ENCODE assay signal across 29 cellular contexts in the genomic region with DNA sequence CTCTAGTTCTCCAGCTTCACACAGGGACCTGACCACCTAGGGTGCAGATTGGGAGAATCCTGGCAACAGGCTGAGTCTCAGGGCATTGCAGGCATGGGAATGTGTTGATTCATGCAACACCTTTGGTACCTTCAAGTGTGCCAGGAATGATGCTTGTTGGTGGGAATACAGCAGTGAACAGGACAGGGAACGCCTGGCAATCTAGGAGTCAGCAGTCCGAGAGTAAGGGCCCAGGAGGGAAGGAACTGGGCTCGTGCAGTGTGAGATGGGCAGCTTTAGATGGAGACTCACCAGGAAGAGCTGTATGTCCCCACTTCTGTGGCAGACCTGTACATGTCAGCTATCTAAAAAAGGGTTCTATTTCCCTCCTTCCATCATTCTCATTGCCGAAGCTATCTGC. TPM values are rescaled to one million over a fixed set of nuclear protein-coding genes. Genes with fewer than 3 reads are reported as not detected.
DNase-seq lines count a peak whose midpoint lies in the region; ATAC-seq, FAIRE-seq and TF ChIP-seq lines count a peak whose summit lies in the region.
"Had no signal": no experiment of that assay in that cellular context is flagged by ENCODE, and none has a peak within 500 bp of the region (broad histone marks: within the 10 kb centered on the region; RNA-seq: fewer than 3 reads in every experiment).

No MANE protein-coding gene starts in this region.

- CTCF ChIA-PET in HepG2 (lab: Yijun Ruan, JAX; ENCODE audit: low intra/inter-chr PET ratio, low total read pairs) (no interaction called here), GM12878 (lab: Yijun Ruan, JAX) (interaction anchor here (0.6 kb wide), 1 partner anchor 11 kb away, joined by 3 read pairs; no protein-coding TSS in a partner anchor)

- RAD21 ChIA-PET in GM12878 (lab: Charles Lee; ENCODE audit: unreplicated experiment) = no interaction called here

- 93% methylated on average over 4 of the region's 4 CpGs for WGBS in HepG2 (ENCODE audit: low lambda C conversion rate)
- 92% methylated on average over 2 of the region's 4 CpGs for WGBS in right lobe of liver (ENCODE audit: insufficient coverage, low coverage, low lambda C conversion rate, missing lambda C conversion rate)
- WGBS in GM12878 (ENCODE audit: insufficient coverage, insufficient replicate concordance, low lambda C conversion rate, missing lambda C conversion rate) = 100% methylated on average over 4 of the region's 4 CpGs
- WGBS in stomach, 5 donors = 87 to 97% (median 91%) methylated on average over 4 of the region's 4 CpGs

- H3K36me3 Mint-ChIP-seq in mesothelial cell of epicardium = peaks cover 19% of the 10 kb centered on the region

- H2AFZ ChIP-seq in HepG2 (ENCODE audit: low read length) (no peak overlapping the region), GM12878 (ENCODE audit: control insufficient read depth, low read depth, low read length) (no peak overlapping the region)
- H2AFZ ChIP-seq: GM23248 had no signal

- H3K9me3 ChIP-seq in HepG2 (ENCODE audit: low read length) (no peaks in the 10 kb centered on the region), right lobe of liver (no peaks in the 10 kb centered on the region), GM12878 (replicated peaks; ENCODE audit: control insufficient read depth, insufficient read depth, low read length) (no peaks in the 10 kb centered on the region), stomach (no peaks in the 10 kb centered on the region)
- H3K9me3 ChIP-seq: BLaER1, MG63 had no signal

- TF ChIP-seq CTCF in HepG2 (CRISPR knock-in tag; IDR thresholded peaks at IDR 0.05) (no peak), right lobe of liver (IDR thresholded peaks at IDR 0.05) (no peak), GM12878 (IDR thresholded peaks at IDR 0.05 in 2 of 3, conservative IDR thresholded peaks at IDR 0.05 in 1 of 3; ENCODE audit: control insufficient read depth in 2 of 3, extremely low read depth in 1 of 3, insufficient read depth in 1 of 3, low read depth in 3 of 3, low read length in 3 of 3) (no peak), mesothelial cell of epicardium (IDR thresholded peaks at IDR 0.05; ENCODE audit: unreplicated experiment) (no peak), stomach (IDR thresholded peaks at IDR 0.05) (no peak)

- no peaks in the 10 kb centered on the region for H3K27me3 Mint-ChIP-seq in mesothelial cell of epicardium (ENCODE audit: low read depth)
- H3K27me3 Mint-ChIP-seq: CD4-positive, CD25-positive, alpha-beta regulatory T cell had no signal

- TF ChIP-seq RAD21 in HepG2 (CRISPR knock-in tag; IDR thresholded peaks at IDR 0.05) (no peak), GM12878 (IDR thresholded peaks at IDR 0.05; ENCODE audit: insufficient read depth, low read depth, low read length) (no peak)

- peaks cover 34% of the 10 kb centered on the region for H3K4me1 Mint-ChIP-seq in mesothelial cell of epicardium

- H3K4me3 ChIP-seq in HepG2 (replicated peaks in 1 of 3; ENCODE audit: insufficient read depth in 1 of 3, low read depth in 2 of 3, low read length in 3 of 3) (no peak overlapping the region), right lobe of liver (no peak overlapping the region), GM12878 (no peak overlapping the region), stomach (no peak overlapping the region)
- H3K4me3 ChIP-seq: BLaER1, GM23248, MG63 had no signal

- BruUV-seq in HepG2 (replicated peaks; lab: Mats Ljungman, UMichigan) = no TSS peak
- BruUV-seq in GM12878 (replicated peaks; lab: Mats Ljungman, UMichigan) = no TSS peak

- DNase-seq in HepG2 (ENCODE audit: low spot score) = no peak
- no peak for DNase-seq in right lobe of liver
- no peak for DNase-seq in GM12878 (ENCODE audit: low read depth, low spot score)
- DNase-seq in mesothelial cell of epicardium (ENCODE audit: low spot score in 2 of 2, unreplicated experiment in 2 of 2) = no peak
- no peak for DNase-seq in GM19238 (ENCODE audit: insufficient read length, low spot score)
- no peak for DNase-seq in stomach
- no peak for DNase-seq in SKM-1 (lab: John Stamatoyannopoulos, UW; ENCODE audit: unreplicated experiment)
- DNase-seq: CD4-positive, CD25-positive, alpha-beta regulatory T cell; DMS153; DND-41; GM23248; HCEC 1CT; IMR-90; KG1; MG63; NCI-H1105 treated with DMSO at 0.1 percent for 48 hours; NCI-H146; NCI-H1930; NCI-H2107; NCI-H446; NCI-H524 treated with DMSO at 0.1 percent for 48 hours; NCI-H82; SHP77 had no signal

- SMC1A ChIA-PET in GM12878 (lab: Charles Lee; ENCODE audit: uncharacterized antibody, unreplicated experiment) = no interaction called here

- H3K4me1 ChIP-seq in HepG2 (ENCODE audit: insufficient read depth, low read length) (peaks cover 36% of the 10 kb centered on the region), right lobe of liver (no peaks in the 10 kb centered on the region), GM12878 (ENCODE audit: control insufficient read depth, insufficient read depth, low read length) (peaks cover 6% of the 10 kb centered on the region), stomach (no peaks in the 10 kb centered on the region)

- no peak for TF ChIP-seq EP300 in HepG2 (IDR thresholded peaks at IDR 0.05; ENCODE audit: low read depth in 2 of 2, low read length in 2 of 2)
- no peak for TF ChIP-seq EP300 in HepG2 (CRISPR knock-in tag; IDR thresholded peaks at IDR 0.05; ENCODE audit: borderline replicate concordance)
- no peak for TF ChIP-seq EP300 in GM12878 (IDR thresholded peaks at IDR 0.05; ENCODE audit: borderline replicate concordance in 1 of 2, control insufficient read depth in 1 of 2, low read depth in 2 of 2, low read length in 2 of 2)
- TF ChIP-seq EP300 in stomach (IDR thresholded peaks at IDR 0.05) = no peak

- in situ Hi-C loops in HepG2 (cut with HindIII; ENCODE audit: extremely low pct_ligation_motif_present, low pct_unique_long_range_greater_than_20kb) = no loop called here
- in situ Hi-C loops in GM12878 (cut with MboI) = no loop called here

- POLR2A ChIA-PET in HepG2 (lab: Yijun Ruan, JAX) (no interaction called here), GM12878 (lab: Charles Lee) (no interaction called here)

- H3K4me2 ChIP-seq in HepG2 (ENCODE audit: low read depth, low read length) (no peak overlapping the region), GM12878 (ENCODE audit: control insufficient read depth, insufficient read depth) (no peak overlapping the region)
- H3K4me2 ChIP-seq: BLaER1 had no signal

- H3K27me3 ChIP-seq in HepG2 (ENCODE audit: control insufficient read depth in 1 of 2, insufficient read depth in 2 of 2, low read length in 2 of 2) (no peaks in the 10 kb centered on the region), right lobe of liver (no peaks in the 10 kb centered on the region), GM12878 (replicated peaks in 1 of 2; ENCODE audit: control insufficient read depth in 2 of 2, insufficient read depth in 2 of 2, low read length in 1 of 2) (no peaks in the 10 kb centered on the region), stomach (no peaks in the 10 kb centered on the region)
- H3K27me3 ChIP-seq: BLaER1, MG63 had no signal

- H3K9me3 Mint-ChIP-seq in mesothelial cell of epicardium = no peaks in the 10 kb centered on the region
- H3K9me3 Mint-ChIP-seq: CD4-positive, CD25-positive, alpha-beta regulatory T cell had no signal

- H3K36me3 ChIP-seq in HepG2 (replicated peaks in 1 of 2; ENCODE audit: control insufficient read depth in 1 of 2, insufficient read depth in 2 of 2, low read length in 2 of 2) = peaks cover 16 to 30% of the 10 kb centered on the region in 2 experiments
- peaks cover 0 to 14% (median 5%) of the 10 kb centered on the region in 4 donors for H3K36me3 ChIP-seq in right lobe of liver
- H3K36me3 ChIP-seq in GM12878 (ENCODE audit: control insufficient read depth in 2 of 2, insufficient read depth in 2 of 2, low read length in 1 of 2) = peaks cover 4 to 9% of the 10 kb centered on the region in 2 experiments
- peaks cover 4 to 81% (median 68%) of the 10 kb centered on the region in 4 donors for H3K36me3 ChIP-seq in stomach

- ATAC-seq in HepG2 = no peak
- ATAC-seq in right lobe of liver = no peak
- no peak for ATAC-seq in GM12878
- no peak for ATAC-seq in GM21390 (IDR thresholded peaks at IDR 0.05; ENCODE audit: unreplicated experiment)
- ATAC-seq: Panc1 had no signal

- no peak overlapping the region for H3K4me3 Mint-ChIP-seq in mesothelial cell of epicardium

- peak overlapping the region; percentile 10 for H3K27ac Mint-ChIP-seq in mesothelial cell of epicardium

- FAIRE-seq in HepG2 (lab: Jason Lieb, UNC) (no peak), GM12878 (lab: Jason Lieb, UNC) (no peak)
- FAIRE-seq: A204.1, GM18507 had no signal

- TF ChIP-seq POLR2A in HepG2 (IDR thresholded peaks at IDR 0.05; ENCODE audit: insufficient read depth in 1 of 2, low read depth in 2 of 2, low read length in 2 of 2) (no peak), right lobe of liver (IDR thresholded peaks at IDR 0.05) (no peak), GM12878 (IDR thresholded peaks at IDR 0.05; ENCODE audit: low read depth, low read length) (no peak; the same call in 1 of the 2 replicates), stomach (IDR thresholded peaks at IDR 0.05) (no peak)

- intact Hi-C loops in HepG2 (cut with micrococcal nuclease; ENCODE audit: unreplicated experiment) (no loop called here), right lobe of liver (cut with DNase I) (no loop called here), GM12878 (cut with micrococcal nuclease; ENCODE audit: unreplicated experiment) (no loop called here), stomach (cut with DNase I; ENCODE audit: low total_unique reads) (no loop called here)

- H3K79me2 ChIP-seq in HepG2 (ENCODE audit: insufficient read depth, low read length) (no peaks in the 10 kb centered on the region), GM12878 (ENCODE audit: control insufficient read depth, insufficient read depth, low read length) (no peaks in the 10 kb centered on the region; the same call in 1 of the 2 replicates)

- H3K27ac ChIP-seq in HepG2 (ENCODE audit: extremely low read length, insufficient read depth, low read length) = no peak overlapping the region
- H3K27ac ChIP-seq in right lobe of liver = no peak overlapping the region
- no peak overlapping the region for H3K27ac ChIP-seq in GM12878 (ENCODE audit: control insufficient read depth, insufficient read depth)
- H3K27ac ChIP-seq in stomach = no peak overlapping the region
- H3K27ac ChIP-seq: BLaER1, RWPE1 had no signal

- no peaks in the 10 kb centered on the region; the same call in 1 of the 2 replicates for H4K20me1 ChIP-seq in HepG2 (ENCODE audit: insufficient read depth, low read length)
- no peaks in the 10 kb centered on the region for H4K20me1 ChIP-seq in GM12878 (ENCODE audit: control insufficient read depth, insufficient read depth)

- no peak overlapping the region for H3K9ac ChIP-seq in HepG2 (ENCODE audit: insufficient read depth, low read depth, low read length)
- H3K9ac ChIP-seq in GM12878 (ENCODE audit: control insufficient read depth, insufficient read depth, low read length) = no peak overlapping the region
- H3K9ac ChIP-seq: BLaER1 had no signal

RNA-seq across cellular contexts. Expression of gene MRC2, which starts 12.0 kb away (rescaled TPM):
- not detected in 2 replicates for total RNA-seq in HepG2 (2016; rRNA removed; fragmentation: Illumina TruSeq; extraction: Trizol)
- total RNA-seq in HepG2 (2016; cell fraction: cytosol; rRNA removed; fragmentation: Illumina TruSeq; extraction: Trizol; ENCODE audit: low read depth) = not detected in 2 replicates
- total RNA-seq in HepG2 (2016; cell fraction: insoluble cytoplasmic fraction; rRNA removed; fragmentation: Illumina TruSeq; extraction: Trizol) = not detected in 2 replicates
- total RNA-seq in HepG2 (2016; cell fraction: membrane; rRNA removed; fragmentation: Illumina TruSeq; extraction: Trizol) = not detected in 2 replicates
- not detected in 2 replicates for total RNA-seq in HepG2 (2016; cell fraction: nucleus; rRNA removed; fragmentation: Illumina TruSeq; extraction: Trizol)
- polyA plus RNA-seq in HepG2 (2011; rRNA removed) = not detected in 2 replicates
- not detected in 2 replicates for polyA plus RNA-seq in HepG2 (2011; cell fraction: cytosol; rRNA removed)
- 0.03 and 0.10 TPM in 2 replicates for polyA plus RNA-seq in HepG2 (2011; cell fraction: nucleus; rRNA removed)
- polyA plus RNA-seq in HepG2 (2012) = 0.01 TPM in 1 of 2 replicates, not detected in the other
- not detected in 2 replicates for polyA plus RNA-seq in HepG2 (2016; cell fraction: cytosol; fragmentation: Illumina TruSeq; extraction: Trizol; ENCODE audit: low read depth)
- not detected in 2 replicates for polyA plus RNA-seq in HepG2 (2016; cell fraction: insoluble cytoplasmic fraction; fragmentation: Illumina TruSeq; extraction: Trizol; ENCODE audit: low read depth)
- polyA plus RNA-seq in HepG2 (2016; cell fraction: membrane; fragmentation: Illumina TruSeq; extraction: Trizol; ENCODE audit: low read depth) = not detected in 2 replicates
- not detected in 2 replicates for polyA plus RNA-seq in HepG2 (2016; cell fraction: nucleus; fragmentation: Illumina TruSeq; extraction: Trizol; ENCODE audit: insufficient read depth, low read depth)
- polyA minus RNA-seq in HepG2 (2011; rRNA and poly(A)+ RNA removed; ENCODE audit: low replicate concordance) = 0.04 and 20.3 TPM in 2 replicates
- polyA minus RNA-seq in HepG2 (2011; cell fraction: cytosol; rRNA and poly(A)+ RNA removed) = 0.26 TPM in 1 of 2 replicates, not detected in the other
- 0.12 and 0.39 TPM in 2 replicates for polyA minus RNA-seq in HepG2 (2011; cell fraction: nucleus; rRNA and poly(A)+ RNA removed)
- 1 to 10 TPM; 1.7 to 7.4 (median 3.8) TPM for total RNA-seq in right lobe of liver
- 0.29 and 0.59 TPM in 2 replicates for total RNA-seq in GM12878 (2013; cell fraction: nucleolus; rRNA removed)
- 0.33 and 0.96 TPM in 2 replicates for total RNA-seq in GM12878 (2014; rRNA removed)
- 0.18 and 0.23 TPM in 2 replicates for total RNA-seq in GM12878 (2014; rRNA removed; fragmentation: Illumina TruSeq; extraction: Trizol)
- total RNA-seq in GM12878 (2021) = 0.87 and 1.2 TPM in 2 replicates
- 0.72 TPM for polyA plus RNA-seq in GM12878 (2011; ENCODE audit: low read depth)
- polyA plus RNA-seq in GM12878 (2011; rRNA removed) = 0.06 and 0.19 TPM in 2 replicates
- polyA plus RNA-seq in GM12878 (2011; cell fraction: cytosol; rRNA removed) = 0.12 and 0.22 TPM in 2 replicates
- polyA plus RNA-seq in GM12878 (2011; cell fraction: nucleus; rRNA removed) = 1.3 and 1.8 TPM in 2 replicates
- 1.1 and 1.7 TPM in 2 replicates for polyA plus RNA-seq in GM12878 (2012)
- 0.29 TPM in 1 of 2 replicates, not detected in the other for polyA plus RNA-seq in GM12878 (2014; fragmentation: Illumina TruSeq; extraction: Trizol)
- under 1 TPM in 1 of 2 experiments, not detected in 1; 0.04 TPM for polyA plus RNA-seq in GM12878 (2014; fragmentation: Nextera tagmentation; extraction: Ambion mirVana)
- 0.50 and 0.76 TPM in 2 replicates for polyA plus RNA-seq in GM12878 (2014; rRNA removed)
- polyA plus RNA-seq in GM12878 (2016; fragmentation: Nextera tagmentation; extraction: Ambion mirVana) = under 1 TPM; 0.30 to 0.46 TPM
- polyA minus RNA-seq in GM12878 (2011; rRNA and poly(A)+ RNA removed) = 0.22 and 0.82 TPM in 2 replicates
- 0.27 and 0.42 TPM in 2 replicates for polyA minus RNA-seq in GM12878 (2011; cell fraction: cytosol; rRNA and poly(A)+ RNA removed)
- polyA minus RNA-seq in GM12878 (2011; cell fraction: nucleus; rRNA and poly(A)+ RNA removed) = 0.36 and 0.86 TPM in 2 replicates
- 115 to 120 TPM (median 119 TPM) in 3 replicates for total RNA-seq in mesothelial cell of epicardium
- 100 to 1,000 TPM in 1 of 5 donors, 10 to 100 TPM in 3, 1 to 10 TPM in 1; 4.7 to 107 (median 14.6) TPM for total RNA-seq in stomach
- polyA plus RNA-seq in stomach = 10 to 100 TPM in 2 of 3 donors, 1 to 10 TPM in 1; 7.2 to 24.1 (median 11.4) TPM

Comparison
In these comparisons a context has a peak if more than half of its experiments do, and no peak if none do; other contexts are left out.
1. Of the 75 proteins assayed by ChIP-seq in both HepG2 and GM12878: peak only in HepG2: none; only in GM12878: POLR2AphosphoS5; in both: none; in neither: 74.